10 cellular contexts compared by ENCODE assay signal in genomic region chr17:31561469-31562412, GRCh38.
DNase-seq lines count a peak whose midpoint lies in the region; ATAC-seq, FAIRE-seq and TF ChIP-seq lines count a peak whose summit lies in the region.
"Had no signal": no experiment of that assay in that cellular context is flagged by ENCODE, and none has a peak within 500 bp of the region (broad histone marks: within the 10 kb centered on the region; RNA-seq: fewer than 3 reads in every experiment).

No MANE protein-coding gene starts in this region.

- no peak overlapping the region for H3K27ac Mint-ChIP-seq in effector memory CD8-positive, alpha-beta T cell

- no peaks in the 10 kb centered on the region for H4K20me1 ChIP-seq in HepG2 (ENCODE audit: insufficient read depth, low read length)

- H2AFZ ChIP-seq in HepG2 (ENCODE audit: low read length), result peak overlapping the region; percentile 55

- TF ChIP-seq EP300 in HepG2 (IDR thresholded peaks at IDR 0.05; ENCODE audit: low read depth in 2 of 2, low read length in 2 of 2) (no peak), HepG2 (CRISPR knock-in tag; IDR thresholded peaks at IDR 0.05; ENCODE audit: borderline replicate concordance) (no peak), transverse colon (IDR thresholded peaks at IDR 0.05; ENCODE audit: low read depth) (no peak)

- H3K4me2 ChIP-seq in HepG2 (ENCODE audit: low read depth, low read length), result peak overlapping the region; percentile 90

- H3K9ac ChIP-seq in adipocyte (ENCODE audit: low read length) (peak overlapping the region; percentile 100), HepG2 (ENCODE audit: insufficient read depth, low read depth, low read length) (peak overlapping the region; percentile 44)

- no peak for TF ChIP-seq CTCF in left ventricle myocardium inferior (IDR thresholded peaks at IDR 0.05; ENCODE audit: borderline replicate concordance)
- TF ChIP-seq CTCF in HepG2 (CRISPR knock-in tag; IDR thresholded peaks at IDR 0.05), result no peak
- no peak for TF ChIP-seq CTCF in transverse colon (IDR thresholded peaks at IDR 0.05)

- intact Hi-C loops in left ventricle myocardium inferior (cut with micrococcal nuclease) (no loop called here), Right ventricle myocardium inferior (cut with DNase I) (no loop called here), HepG2 (cut with micrococcal nuclease; ENCODE audit: unreplicated experiment) (no loop called here), transverse colon (cut with DNase I; ENCODE audit: low total_unique reads) (no loop called here)

- H3K27me3 ChIP-seq in left ventricle myocardium inferior (ENCODE audit: low read depth) (no peaks in the 10 kb centered on the region), adipocyte (replicated peaks; ENCODE audit: control insufficient read depth, insufficient read depth, low read length) (no peaks in the 10 kb centered on the region), HepG2 (ENCODE audit: control insufficient read depth in 1 of 2, insufficient read depth in 2 of 2, low read length in 2 of 2) (peaks cover 0 to 10% of the 10 kb centered on the region in 2 experiments; a peak in 2 of 5 replicates), transverse colon (no peaks in the 10 kb centered on the region)

- TF ChIP-seq RAD21 in HepG2 (CRISPR knock-in tag; IDR thresholded peaks at IDR 0.05), result no peak

- H3K4me3 ChIP-seq in left ventricle myocardium inferior (peak overlapping the region; percentile 86), adipocyte (ENCODE audit: low read length) (peak overlapping the region; percentile 93), HepG2 (replicated peaks in 1 of 3; ENCODE audit: insufficient read depth in 1 of 3, low read depth in 2 of 3, low read length in 3 of 3) (peak overlapping the region; percentile 39 to 64 (median 59)), transverse colon (peak overlapping the region in 2 of 4 donors; percentile 9 to 15)

- no peak for ATAC-seq in Right ventricle myocardium inferior
- ATAC-seq in HepG2, result peak; percentile 51
- no peak for ATAC-seq in GM19395 (IDR thresholded peaks at IDR 0.05; ENCODE audit: unreplicated experiment)
- no peak for ATAC-seq in effector memory CD8-positive, alpha-beta T cell (replicated peaks)
- ATAC-seq: activated CD4-positive, CD25-positive, alpha-beta regulatory T cell treated with anti-CD3 and anti-CD28 coated beads, Interleukin-2, amount 50 U/mL, for 24 hours had no signal

- no peaks in the 10 kb centered on the region for H3K79me2 ChIP-seq in HepG2 (ENCODE audit: insufficient read depth, low read length)

- DNase-seq in left ventricle myocardium inferior (no peak), Right ventricle myocardium inferior (ENCODE audit: missing footprints) (no peak), adipocyte (ENCODE audit: low read depth) (peak; percentile 87), HepG2 (ENCODE audit: low spot score) (no peak), transverse colon (no peak), NCI-H510A treated with DMSO at 0.1 percent for 48 hours (lab: John Stamatoyannopoulos, UW) (no peak)
- no peak for DNase-seq in effector memory CD8-positive, alpha-beta T cell

- TF ChIP-seq POLR2A in HepG2 (IDR thresholded peaks at IDR 0.05; ENCODE audit: insufficient read depth in 1 of 2, low read depth in 2 of 2, low read length in 2 of 2), result no peak
- TF ChIP-seq POLR2A in transverse colon (IDR thresholded peaks at IDR 0.05), result no peak

- CTCF ChIA-PET in HepG2 (lab: Yijun Ruan, JAX; ENCODE audit: low intra/inter-chr PET ratio, low total read pairs), result no interaction called here

- peak; percentile 56 for FAIRE-seq in HepG2 (lab: Jason Lieb, UNC)
- FAIRE-seq: G401.6 had no signal

- H3K4me1 Mint-ChIP-seq in effector memory CD8-positive, alpha-beta T cell (ENCODE audit: low read depth in 2 of 2), result peaks cover 2 to 3% of the 10 kb centered on the region in 2 donors

- H3K9me3 ChIP-seq in left ventricle myocardium inferior (replicated peaks) (no peaks in the 10 kb centered on the region), adipocyte (ENCODE audit: control insufficient read depth, low read length) (no peaks in the 10 kb centered on the region), HepG2 (ENCODE audit: low read length) (no peaks in the 10 kb centered on the region), transverse colon (no peaks in the 10 kb centered on the region)

- H3K4me3 Mint-ChIP-seq in effector memory CD8-positive, alpha-beta T cell, result no peak overlapping the region

- H3K9me3 Mint-ChIP-seq in effector memory CD8-positive, alpha-beta T cell, result no peaks in the 10 kb centered on the region

- 0% methylated on average over 8 of the region's 10 CpGs for WGBS in HepG2 (ENCODE audit: low lambda C conversion rate)
- WGBS in transverse colon (ENCODE audit: low coverage in 1 of 2), 2 donors, result 23 to 49% methylated on average over 4 to 10 of the region's 10 CpGs

- peaks cover 0 to 30% of the 10 kb centered on the region in 2 donors for H3K27me3 Mint-ChIP-seq in effector memory CD8-positive, alpha-beta T cell

- no TSS peak for BruUV-seq in HepG2 (replicated peaks; lab: Mats Ljungman, UMichigan)

- H3K4me1 ChIP-seq in left ventricle myocardium inferior, result peaks cover 69% of the 10 kb centered on the region
- H3K4me1 ChIP-seq in adipocyte (ENCODE audit: control insufficient read depth, insufficient read depth, low read length), result peaks cover 59% of the 10 kb centered on the region
- H3K4me1 ChIP-seq in HepG2 (ENCODE audit: insufficient read depth, low read length), result peaks cover 41% of the 10 kb centered on the region
- H3K4me1 ChIP-seq in transverse colon, result peaks cover 16 to 67% (median 37%) of the 10 kb centered on the region in 4 donors

- in situ Hi-C loops in HepG2 (cut with HindIII; ENCODE audit: extremely low pct_ligation_motif_present, low pct_unique_long_range_greater_than_20kb) (no loop called here), transverse colon (cut with MboI; ENCODE audit: low pct_ligation_motif_present in 1 of 4, low pct_unique_long_range_greater_than_20kb in 1 of 4, low sequenced_read_pairs in 3 of 4) (no loop called here)

- H3K27ac ChIP-seq in left ventricle myocardium inferior (replicated peaks) (peak overlapping the region; percentile 97), HepG2 (ENCODE audit: extremely low read length, insufficient read depth, low read length) (peak overlapping the region; percentile 43), transverse colon (peak overlapping the region; percentile 89 to 97 (median 91))

- H3K36me3 ChIP-seq in left ventricle myocardium inferior, result peaks cover 6% of the 10 kb centered on the region
- H3K36me3 ChIP-seq in adipocyte (ENCODE audit: control insufficient read depth, insufficient read depth, low read length, severe bottlenecking), result peaks cover 11% of the 10 kb centered on the region
- H3K36me3 ChIP-seq in HepG2 (replicated peaks in 1 of 2; ENCODE audit: control insufficient read depth in 1 of 2, insufficient read depth in 2 of 2, low read length in 2 of 2), result no peaks in the 10 kb centered on the region
- no peaks in the 10 kb centered on the region for H3K36me3 ChIP-seq in transverse colon

- POLR2A ChIA-PET in HepG2 (lab: Yijun Ruan, JAX), result interaction anchor here (1.3 to 2.2 kb wide), 3 partner anchors 12 to 340 kb away, joined by 5 to 9 read pairs (median 5); partner anchors contain the start of gene UTP6

- H3K36me3 Mint-ChIP-seq in effector memory CD8-positive, alpha-beta T cell (ENCODE audit: insufficient read depth), result no peaks in the 10 kb centered on the region

TF ChIP-seq in HepG2, 621 proteins besides CTCF, POLR2A, EP300 and RAD21 (continues in another document):
- TF ChIP-seq RXRB (CRISPR knock-in tag; IDR thresholded peaks at IDR 0.05; ENCODE audit: borderline replicate concordance) (no peak), SRY (CRISPR knock-in tag; IDR thresholded peaks at IDR 0.05) (no peak), ATF6 (CRISPR knock-in tag; conservative IDR thresholded peaks at IDR 0.05) (no peak), PHF21A (CRISPR knock-in tag; IDR thresholded peaks at IDR 0.05) (peak; percentile 59)

Comparison
In these comparisons a context has a peak if more than half of its experiments do, and no peak if none do; other contexts are left out.
1. H3K27ac ChIP-seq: peak in every context shown above with its lines; median percentile 97 in left ventricle myocardium inferior; 91 in transverse colon; 43 in HepG2.